In genomic region chr4:139030614-139031235, GRCh38 we compare ENCODE assay signal across 1 cellular context.
TF ChIP-seq lines count a peak whose summit lies in the region.

No MANE protein-coding gene starts in this region.

TF ChIP-seq in HEK293, 187 proteins besides CTCF, POLR2A, EP300 and RAD21 (continued from another document):
- no peak for TF ChIP-seq ZNF26 (tag by site-specific recombination; IDR thresholded peaks at IDR 0.05)
- TF ChIP-seq ZNF660 (tag by site-specific recombination; IDR thresholded peaks at IDR 0.05) = peak; percentile 28; the same call in 1 of the 2 replicates
TF ChIP-seq in HEK293: peak in this region for 5.
